In genomic region chr3:72336821-72337479, GRCh38 we compare ENCODE assay signal across 8 cellular contexts.
DNase-seq lines count a peak whose midpoint lies in the region; ATAC-seq and TF ChIP-seq lines count a peak whose summit lies in the region.

No MANE protein-coding gene starts in this region.

- H3K36me3 ChIP-seq in duodenal mucosa (ENCODE audit: control insufficient read depth in 1 of 2, insufficient read depth in 2 of 2, low read length in 2 of 2) (no peaks in the 10 kb centered on the region), esophagus squamous epithelium (no peaks in the 10 kb centered on the region)

- no peaks in the 10 kb centered on the region for H3K9me3 Mint-ChIP-seq in stimulated activated memory B cell treated with anti-CD40 and anti-IgM and Interleukin-4, amounts not matched to agents 10 μg/mL and 1 μg/mL and 100 μg/mL, for 72 hours
- H3K9me3 Mint-ChIP-seq in CD14-positive monocyte, result peaks cover 0 to 3% (median 0%) of the 10 kb centered on the region in 7 donors

- peaks cover 19% of the 10 kb centered on the region for H3K27me3 Mint-ChIP-seq in stimulated activated memory B cell treated with anti-CD40 and anti-IgM and Interleukin-4, amounts not matched to agents 10 μg/mL and 1 μg/mL and 100 μg/mL, for 72 hours
- H3K27me3 Mint-ChIP-seq in CD14-positive monocyte (ENCODE audit: low read depth in 3 of 3), result peaks cover 0 to 4% (median 0%) of the 10 kb centered on the region in 3 donors

- H3K4me3 Mint-ChIP-seq in stimulated activated memory B cell treated with anti-CD40 and anti-IgM and Interleukin-4, amounts not matched to agents 10 μg/mL and 1 μg/mL and 100 μg/mL, for 72 hours, result no peak overlapping the region
- H3K4me3 Mint-ChIP-seq in CD14-positive monocyte, result no peak overlapping the region

- peak overlapping the region; percentile 15; the same call in 1 of the 2 replicates for H3K4me3 ChIP-seq in AG10803 (ENCODE audit: low read length)
- peak overlapping the region; percentile 31 to 34 for H3K4me3 ChIP-seq in duodenal mucosa (ENCODE audit: low read depth in 1 of 2, low read length in 2 of 2)
- H3K4me3 ChIP-seq in esophagus squamous epithelium, result peak overlapping the region in 2 of 4 donors; percentile 22 to 46

- H3K36me3 Mint-ChIP-seq in stimulated activated memory B cell treated with anti-CD40 and anti-IgM and Interleukin-4, amounts not matched to agents 10 μg/mL and 1 μg/mL and 100 μg/mL, for 72 hours, result no peaks in the 10 kb centered on the region
- H3K36me3 Mint-ChIP-seq in CD14-positive monocyte, result no peaks in the 10 kb centered on the region

- peak; percentile 81 for DNase-seq in AG10803 (ENCODE audit: low read depth)
- DNase-seq in NCI-H146 (lab: John Stamatoyannopoulos, UW), result peak; percentile 70
- peak; percentile 93 for DNase-seq in mesenteric fat pad (ENCODE audit: low spot score)
- DNase-seq in esophagus squamous epithelium (lab: John Stamatoyannopoulos, UW), result no peak
- no peak for DNase-seq in CD14-positive monocyte (ENCODE audit: low spot score)
- no peak for DNase-seq in inferior parietal cortex (ENCODE audit: extremely low spot score)

- H3K9me3 ChIP-seq in duodenal mucosa (ENCODE audit: control insufficient read depth in 1 of 2, low read length in 2 of 2), result no peaks in the 10 kb centered on the region
- H3K9me3 ChIP-seq in esophagus squamous epithelium, result no peaks in the 10 kb centered on the region

- TF ChIP-seq CTCF in AG10803 (conservative IDR thresholded peaks at IDR 0.05; ENCODE audit: low read length) (no peak), esophagus squamous epithelium (IDR thresholded peaks at IDR 0.05) (peak in 1 of 6 experiments; percentile 7), CD14-positive monocyte (IDR thresholded peaks at IDR 0.05) (no peak)

- no peak overlapping the region for H3K27ac Mint-ChIP-seq in stimulated activated memory B cell treated with anti-CD40 and anti-IgM and Interleukin-4, amounts not matched to agents 10 μg/mL and 1 μg/mL and 100 μg/mL, for 72 hours
- H3K27ac Mint-ChIP-seq in CD14-positive monocyte, result no peak overlapping the region

- TF ChIP-seq POLR2A in esophagus squamous epithelium (IDR thresholded peaks at IDR 0.05), result no peak

- no peak for ATAC-seq in stimulated activated memory B cell treated with anti-CD40 and anti-IgM and Interleukin-4, amounts not matched to agents 10 μg/mL and 1 μg/mL and 100 μg/mL, for 72 hours

- H3K4me1 ChIP-seq in duodenal mucosa (ENCODE audit: control insufficient read depth in 1 of 2, insufficient read depth in 2 of 2, low read length in 2 of 2) (peaks cover 6 to 10% of the 10 kb centered on the region in 2 donors), esophagus squamous epithelium (peaks cover 16 to 48% (median 20%) of the 10 kb centered on the region in 3 donors)

- H3K9ac ChIP-seq in duodenal mucosa (ENCODE audit: low read depth in 1 of 2, low read length in 2 of 2), result no peak overlapping the region

- intact Hi-C loops in esophagus squamous epithelium (cut with DNase I), result no loop called here
- intact Hi-C loops in CD14-positive monocyte (cut with micrococcal nuclease), result loop anchor here in 1 of 2 donors (5.0 kb wide), 1 partner anchor 65 kb away; no protein-coding TSS in a partner anchor

- no peaks in the 10 kb centered on the region for H3K4me1 Mint-ChIP-seq in stimulated activated memory B cell treated with anti-CD40 and anti-IgM and Interleukin-4, amounts not matched to agents 10 μg/mL and 1 μg/mL and 100 μg/mL, for 72 hours
- peaks cover 2% of the 10 kb centered on the region for H3K4me1 Mint-ChIP-seq in CD14-positive monocyte

- no peak overlapping the region for H3K27ac ChIP-seq in duodenal mucosa (ENCODE audit: low read depth, low read length)
- peak overlapping the region in 2 of 4 donors; percentile 23 to 47 for H3K27ac ChIP-seq in esophagus squamous epithelium

- WGBS in esophagus squamous epithelium, 2 donors, result 50 to 60% methylated on average over 6 of the region's 24 CpGs

- H3K27me3 ChIP-seq in duodenal mucosa (ENCODE audit: control insufficient read depth in 1 of 2, insufficient read depth in 2 of 2, low read length in 2 of 2) (no peaks in the 10 kb centered on the region), esophagus squamous epithelium (no peaks in the 10 kb centered on the region)

Comparison
In these comparisons a context has a peak if more than half of its experiments do, and no peak if none do; other contexts are left out.
1. DNase-seq: peak in AG10803 (single experiment), NCI-H146 (single experiment) and mesenteric fat pad (single experiment); none in esophagus squamous epithelium (single experiment), CD14-positive monocyte (single experiment) and inferior parietal cortex (single experiment).